In genomic region chr1:16796179-16796578, GRCh38 we compare ENCODE assay signal across 3 cellular contexts. TPM values are rescaled to one million over a fixed set of nuclear protein-coding genes. Genes with fewer than 3 reads are reported as not detected.
"Had no signal": no experiment of that assay in that cellular context is flagged by ENCODE, and none has a peak within 500 bp of the region (broad histone marks: within the 10 kb centered on the region; RNA-seq: fewer than 3 reads in every experiment).

No MANE protein-coding gene starts in this region.

RNA-seq across cellular contexts. Expression of gene RNU1-4, which starts 55.9 kb away (rescaled TPM):
- total RNA-seq: LHCN-M2, M059J had no signal
- polyA plus RNA-seq: IMR-90 had no signal
